31 cellular contexts compared by ENCODE assay signal in genomic region chr17:9001539-9001938, GRCh38. TPM values are rescaled to one million over a fixed set of nuclear protein-coding genes. Genes with fewer than 3 reads are reported as not detected.
DNase-seq lines count a peak whose midpoint lies in the region; ATAC-seq, FAIRE-seq and TF ChIP-seq lines count a peak whose summit lies in the region.
"Had no signal": no experiment of that assay in that cellular context is flagged by ENCODE, and none has a peak within 500 bp of the region (broad histone marks: within the 10 kb centered on the region; RNA-seq: fewer than 3 reads in every experiment).

No MANE protein-coding gene starts in this region.

- H3K9me3 Mint-ChIP-seq in brain (peaks cover 0 to 17% (median 3%) of the 10 kb centered on the region in 5 experiments), neural crest cell (no peaks in the 10 kb centered on the region)
- H3K9me3 Mint-ChIP-seq: dendritic cell treated with granulocyte-macrophage colony-stimulating factor and Interleukin-4, amounts not matched to agents 40 ng/mL and 50 ng/mL, for 4 days; endodermal cell had no signal

- H3K36me3 Mint-ChIP-seq in brain (no peaks in the 10 kb centered on the region), neural crest cell (ENCODE audit: low read depth) (no peaks in the 10 kb centered on the region)

- TF ChIP-seq CTCF in brain (conservative IDR thresholded peaks at IDR 0.05) (no peak), neural crest cell (conservative IDR thresholded peaks at IDR 0.05) (no peak)

- H3K27me3 Mint-ChIP-seq in brain (peaks cover 35% of the 10 kb centered on the region), neural crest cell (ENCODE audit: low read depth) (peaks cover 74% of the 10 kb centered on the region)

- DNase-seq in CD1c-positive myeloid dendritic cell (ENCODE audit: extremely low spot score) (peak; percentile 37), GM12891 (ENCODE audit: insufficient read length, low spot score) (no peak), neural crest cell (ENCODE audit: low read depth, low spot score) (no peak), NCI-H2029 (lab: John Stamatoyannopoulos, UW) (no peak)
- no peak for DNase-seq in activated naive CD4-positive, alpha-beta T cell (lab: John Stamatoyannopoulos, UW)
- DNase-seq: activated CD4-positive, alpha-beta T cell treated with anti-CD3 and anti-CD28 coated beads, Interleukin-2, amount 50 U/mL, for 48 hours; C1 segment of cervical spinal cord; central memory CD4-positive, alpha-beta T cell; foreskin keratinocyte; heart right ventricle; kidney glomerular epithelial cell; MG63; NCI-H1417 treated with DMSO at 0.1 percent for 48 hours; NCI-H345; OCI-M1; ovary; stimulated activated CD4-positive, alpha-beta T cell treated with anti-CD3 and anti-CD28 coated beads, Interleukin-1b, Interleukin-23, amount 100 ng/mL, for 48 hours; T-helper 1 cell; trophoblast cell had no signal

- H3K4me1 Mint-ChIP-seq in brain (peaks cover 4% of the 10 kb centered on the region), neural crest cell (peaks cover 18% of the 10 kb centered on the region)

- ATAC-seq in GM21619 (IDR thresholded peaks at IDR 0.05; ENCODE audit: unreplicated experiment), result no peak
- ATAC-seq: activated CD4-positive, CD25-positive, alpha-beta regulatory T cell treated with anti-CD3 and anti-CD28 coated beads, Interleukin-2, amount 50 U/mL, for 24 hours; heart right ventricle; K562 had no signal

- no peak overlapping the region for H3K27ac Mint-ChIP-seq in brain
- H3K27ac Mint-ChIP-seq in neural crest cell (ENCODE audit: unreplicated experiment), result no peak overlapping the region
- H3K27ac Mint-ChIP-seq: dendritic cell treated with granulocyte-macrophage colony-stimulating factor and Interleukin-4, amounts not matched to agents 40 ng/mL and 50 ng/mL, for 4 days; endodermal cell; H9 had no signal

- H3K4me3 Mint-ChIP-seq in brain, result peak overlapping the region in 4 of 5 experiments; percentile 31 to 61 (median 55)
- H3K4me3 Mint-ChIP-seq in neural crest cell, result peak overlapping the region; percentile 41
- H3K4me3 Mint-ChIP-seq: dendritic cell treated with granulocyte-macrophage colony-stimulating factor and Interleukin-4, amounts not matched to agents 40 ng/mL and 50 ng/mL, for 4 days had no signal

- FAIRE-seq in GM12891 (lab: Jason Lieb, UNC), result no peak
- FAIRE-seq: astrocyte, K562 had no signal

- TF ChIP-seq POLR2A in GM12891 (IDR thresholded peaks at IDR 0.05; ENCODE audit: low read depth, low read length), result no peak

TF ChIP-seq in GM12891, 5 proteins besides CTCF, POLR2A, EP300 and RAD21:
- no peak for TF ChIP-seq POLR2AphosphoS5 (IDR thresholded peaks at IDR 0.05; ENCODE audit: low read depth, low read length)
- TF ChIP-seq SPI1 (IDR thresholded peaks at IDR 0.05; ENCODE audit: low read depth, low read length), result peak; percentile 79

RNA-seq across cellular contexts. Expression of gene NTN1, which starts 19.8 kb away (rescaled TPM):
- polyA plus RNA-seq in GM12891 (2012; ENCODE audit: low read depth, missing spikeins), result 1.1 TPM
- 2.2 TPM for polyA plus RNA-seq in brain (ENCODE audit: insufficient read depth, low read depth, low replicate concordance)
- total RNA-seq in neural crest cell, result 10.1 and 10.3 TPM in 2 replicates
- polyA plus RNA-seq: K562 had no signal

RNA-seq across cellular contexts. Expression of gene PIK3R5, which starts 36.0 kb away (rescaled TPM):
- 41.2 TPM for polyA plus RNA-seq in GM12891 (2012; ENCODE audit: low read depth, missing spikeins)
- 0.32 TPM for polyA plus RNA-seq in brain (ENCODE audit: insufficient read depth, low read depth, low replicate concordance)
- total RNA-seq in neural crest cell, result 0.52 and 1.4 TPM in 2 replicates
- total RNA-seq: foreskin keratinocyte, HT-29, myocyte, smooth muscle cell had no signal
- polyA plus RNA-seq: AG04450, foreskin keratinocyte, smooth muscle cell had no signal
